Comparison of ENCODE assay signal across 28 cellular contexts in the genomic region with DNA sequence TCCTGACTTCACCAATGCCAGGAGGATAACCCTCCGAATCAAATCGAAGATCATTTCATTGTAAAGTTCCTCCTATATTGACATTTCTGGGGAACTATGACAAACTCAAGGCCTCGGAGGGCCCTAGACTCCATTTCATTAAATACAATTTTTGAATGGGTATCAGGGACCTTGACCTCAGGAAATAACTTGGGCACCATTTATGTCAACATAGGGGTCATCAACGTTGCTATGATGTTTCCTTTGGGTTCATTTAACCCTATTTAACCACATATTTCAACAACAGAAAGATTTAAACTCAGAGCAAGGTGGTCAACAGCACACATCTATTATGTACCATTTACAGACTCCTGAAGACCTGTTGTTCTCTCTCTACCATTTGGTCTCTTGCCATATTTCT.
"Had no signal": no experiment of that assay in that cellular context is flagged by ENCODE, and none has a peak within 500 bp of the region (broad histone marks: within the 10 kb centered on the region; RNA-seq: fewer than 3 reads in every experiment).

No MANE protein-coding gene starts in this region.

- H3K4me3 ChIP-seq: colonic mucosa, coronary artery, dorsolateral prefrontal cortex, esophagus muscularis mucosa, esophagus squamous epithelium, gastrocnemius medialis, gastroesophageal sphincter, heart left ventricle, heart right ventricle had no signal

- H3K36me3 ChIP-seq: colonic mucosa, esophagus muscularis mucosa, esophagus squamous epithelium, gastrocnemius medialis, gastroesophageal sphincter, heart left ventricle, heart right ventricle had no signal

- DNase-seq: colonic mucosa; cortex of kidney; dermis blood vessel endothelial cell; dorsolateral prefrontal cortex; effector CD4-positive, alpha-beta T cell; effector CD8-positive, alpha-beta T cell; effector memory CD4-positive, alpha-beta T cell; effector memory CD8-positive, alpha-beta T cell; endodermal cell; esophagus squamous epithelium; foreskin fibroblast; foreskin keratinocyte; foreskin melanocyte; gastrocnemius medialis; glutamatergic neuron; head of caudate nucleus; heart left ventricle; heart right ventricle had no signal

- H3K4me1 ChIP-seq: colonic mucosa, esophagus muscularis mucosa, esophagus squamous epithelium, foreskin keratinocyte, gastrocnemius medialis, gastroesophageal sphincter, heart left ventricle, heart right ventricle had no signal

- H3K27me3 Mint-ChIP-seq: dendritic cell treated with granulocyte-macrophage colony-stimulating factor and Interleukin-4, amounts not matched to agents 40 ng/mL and 50 ng/mL, for 4 days; effector memory CD8-positive, alpha-beta T cell had no signal

- H3K4me1 Mint-ChIP-seq: endodermal cell had no signal

- H3K9me3 ChIP-seq: colonic mucosa, esophagus squamous epithelium, gastrocnemius medialis had no signal

- ATAC-seq: effector memory CD8-positive, alpha-beta T cell; esophagus mucosa; foreskin keratinocyte; gastrocnemius medialis; gastroesophageal sphincter; heart left ventricle; heart right ventricle had no signal

- FAIRE-seq: colon, endometrium, endothelial cell of umbilical vein, frontal cortex had no signal

- H3K4me3 Mint-ChIP-seq: dendritic cell treated with granulocyte-macrophage colony-stimulating factor and Interleukin-4, amounts not matched to agents 40 ng/mL and 50 ng/mL, for 4 days; effector memory CD8-positive, alpha-beta T cell; endodermal cell had no signal

- H3K27ac ChIP-seq: colonic mucosa, coronary artery, dorsolateral prefrontal cortex, epithelial cell of prostate, esophagus muscularis mucosa, esophagus squamous epithelium, foreskin keratinocyte, gastrocnemius medialis, gastroesophageal sphincter, heart left ventricle, heart right ventricle had no signal

- H3K27me3 ChIP-seq: colonic mucosa, dorsolateral prefrontal cortex, esophagus muscularis mucosa, esophagus squamous epithelium, foreskin keratinocyte, gastrocnemius medialis, gastroesophageal sphincter, heart left ventricle, heart right ventricle had no signal

- H3K27ac Mint-ChIP-seq: dendritic cell treated with granulocyte-macrophage colony-stimulating factor and Interleukin-4, amounts not matched to agents 40 ng/mL and 50 ng/mL, for 4 days; effector memory CD8-positive, alpha-beta T cell; endodermal cell had no signal
